In the genomic region with DNA sequence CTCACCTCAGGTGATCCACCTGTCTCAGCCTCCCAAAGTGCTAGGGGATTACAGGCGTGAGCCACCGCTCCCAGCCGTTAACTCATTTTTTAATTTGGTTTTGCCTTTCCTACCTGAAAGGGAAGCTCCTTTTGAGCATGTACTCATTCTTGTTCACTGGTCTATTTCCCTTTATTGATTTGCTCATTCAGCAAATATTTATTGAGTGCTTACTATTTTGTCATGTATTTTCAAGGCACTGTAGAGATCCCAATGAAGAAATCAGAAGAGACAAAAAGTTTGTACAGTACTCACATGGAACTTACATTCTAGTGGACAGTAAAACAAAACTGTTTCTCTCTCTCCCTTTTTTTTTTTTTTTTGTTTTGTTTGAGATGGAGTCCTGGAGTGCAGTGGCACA, we compare ENCODE assay signal across 28 cellular contexts. TPM values are rescaled to one million over a fixed set of nuclear protein-coding genes. Genes with fewer than 3 reads are reported as not detected.
"Had no signal": no experiment of that assay in that cellular context is flagged by ENCODE, and none has a peak within 500 bp of the region (broad histone marks: within the 10 kb centered on the region; RNA-seq: fewer than 3 reads in every experiment).

No MANE protein-coding gene starts in this region.

- H3K27me3 ChIP-seq: adrenal gland, breast epithelium, Peyer's patch, SJSA1 had no signal

- H3K27ac ChIP-seq: adrenal gland, breast epithelium, Peyer's patch, SJSA1 had no signal

- DNase-seq: activated B cell treated with CpG ODN at 0.5 μM for 24 hours; activated CD4-positive, alpha-beta memory T cell treated with anti-CD3 and anti-CD28 coated beads for 36 hours; activated CD4-positive, alpha-beta T cell treated with anti-CD3 and anti-CD28 coated beads for 1 hour; activated CD4-positive, alpha-beta T cell treated with anti-CD3 and anti-CD28 coated beads, Interleukin-2, amount 10 ng/mL, durations not matched to agents 24 days and 14 days; activated CD8-positive, alpha-beta memory T cell treated with anti-CD3 and anti-CD28 coated beads for 24 hours; activated naive CD4-positive, alpha-beta T cell treated with anti-CD3 and anti-CD28 coated beads, Interleukin-2, amount 50 U/mL, for 16 hours; activated naive CD8-positive, alpha-beta T cell treated with anti-CD3 and anti-CD28 coated beads, Interleukin-2, amount 10 ng/mL, durations not matched to agents 7 days and 5 days; activated T-cell treated with anti-CD3 and anti-CD28 coated beads, Interleukin-2, amount 50 U/mL, for 48 hours; adrenal gland; anterior cingulate cortex; caudate nucleus; MG63; MV-4-11; NCI-H1092 treated with DMSO at 0.1 percent for 48 hours; NCI-H1436; NCI-H1694 treated with DMSO at 0.1 percent for 48 hours; NCI-H2029 treated with DMSO at 0.1 percent for 48 hours; NCI-H446; NCI-H524; Peyer's patch; SHP77; SW 1271; T-helper 9 cell had no signal

- H3K4me3 ChIP-seq: adrenal gland, breast epithelium, MG63, Peyer's patch, SJSA1 had no signal

- H3K27ac Mint-ChIP-seq: activated B cell treated with CpG ODN at 0.5 μM for 24 hours; activated CD4-positive, alpha-beta memory T cell treated with anti-CD3 and anti-CD28 coated beads for 36 hours; activated naive CD8-positive, alpha-beta T cell treated with anti-CD3 and anti-CD28 coated beads, Interleukin-2, amount 10 ng/mL, durations not matched to agents 7 days and 5 days had no signal

- H3K9me3 ChIP-seq: adrenal gland, breast epithelium, MG63, Peyer's patch, SJSA1 had no signal

- H3K4me1 ChIP-seq: breast epithelium had no signal

- FAIRE-seq: TTC549 had no signal

- H3K36me3 ChIP-seq: breast epithelium had no signal

- ATAC-seq: SK-N-SH treated with all-trans-retinoic acid at 6 μM for 48 hours had no signal

- H3K9me3 Mint-ChIP-seq: activated B cell treated with CpG ODN at 0.5 μM for 24 hours; activated CD4-positive, alpha-beta memory T cell treated with anti-CD3 and anti-CD28 coated beads for 36 hours; activated CD4-positive, alpha-beta T cell treated with anti-CD3 and anti-CD28 coated beads, Interleukin-2, amount 10 ng/mL, durations not matched to agents 24 days and 14 days; T-helper 1 cell treated with Interleukin-12 subunit alpha and Interleukin-12 subunit beta and Interleukin-4 antibody, amounts not matched to agents 30 μg/mL and 1 μg/mL, for 36 hours had no signal

RNA-seq across cellular contexts. Expression of a gene that starts 16.9 kb away (rescaled TPM):
- total RNA-seq: activated B cell treated with CpG ODN at 0.5 μM for 24 hours; activated CD4-positive, alpha-beta memory T cell treated with anti-CD3 and anti-CD28 coated beads for 36 hours; activated CD4-positive, alpha-beta T cell treated with anti-CD3 and anti-CD28 coated beads, Interleukin-2, amount 10 ng/mL, durations not matched to agents 24 days and 14 days; activated naive CD8-positive, alpha-beta T cell treated with anti-CD3 and anti-CD28 coated beads, Interleukin-2, amount 10 ng/mL, durations not matched to agents 7 days and 5 days; SJSA1 had no signal

RNA-seq across cellular contexts. Expression of a gene that starts 44.8 kb away (rescaled TPM):
- total RNA-seq: activated CD4-positive, alpha-beta memory T cell treated with anti-CD3 and anti-CD28 coated beads for 36 hours; activated CD4-positive, alpha-beta T cell treated with anti-CD3 and anti-CD28 coated beads, Interleukin-2, amount 10 ng/mL, durations not matched to agents 24 days and 14 days; activated naive CD8-positive, alpha-beta T cell treated with anti-CD3 and anti-CD28 coated beads, Interleukin-2, amount 10 ng/mL, durations not matched to agents 7 days and 5 days; SJSA1 had no signal

RNA-seq across cellular contexts. Expression of a gene that starts 54.1 kb away (rescaled TPM):
- total RNA-seq: activated B cell treated with CpG ODN at 0.5 μM for 24 hours; activated CD4-positive, alpha-beta memory T cell treated with anti-CD3 and anti-CD28 coated beads for 36 hours; activated CD4-positive, alpha-beta T cell treated with anti-CD3 and anti-CD28 coated beads, Interleukin-2, amount 10 ng/mL, durations not matched to agents 24 days and 14 days; activated naive CD8-positive, alpha-beta T cell treated with anti-CD3 and anti-CD28 coated beads, Interleukin-2, amount 10 ng/mL, durations not matched to agents 7 days and 5 days; SJSA1 had no signal
